1 cellular context compared by ENCODE assay signal in genomic region chr1:18903313-18903671, GRCh38.
TF ChIP-seq lines count a peak whose summit lies in the region.

No MANE protein-coding gene starts in this region.

TF ChIP-seq in endothelial cell of umbilical vein, 7 proteins besides CTCF, POLR2A, EP300 and RAD21:
- TF ChIP-seq EZH2 (IDR thresholded peaks at IDR 0.05; ENCODE audit: borderline replicate concordance, low read depth, low read length, severe bottlenecking) (no peak), POLR2AphosphoS5 (IDR thresholded peaks at IDR 0.05; ENCODE audit: insufficient read depth, low read depth, low read length) (no peak), GATA2 (IDR thresholded peaks at IDR 0.05; ENCODE audit: insufficient read depth, insufficient read length, low read depth, low read length) (no peak), MAX (IDR thresholded peaks at IDR 0.05; ENCODE audit: insufficient read depth, insufficient read length) (no peak), FOS (IDR thresholded peaks at IDR 0.05; ENCODE audit: borderline replicate concordance, insufficient read depth, low read length) (no peak), MYC (IDR thresholded peaks at IDR 0.05; ENCODE audit: low read depth, low read length) (no peak), JUN (IDR thresholded peaks at IDR 0.05; ENCODE audit: borderline replicate concordance, insufficient read depth, insufficient read length, low read depth) (no peak)
